ENCODE assay signal across 19 cellular contexts in genomic region chr3:184806567-184807271, GRCh38. TPM values are rescaled to one million over a fixed set of nuclear protein-coding genes. Genes with fewer than 3 reads are reported as not detected.
DNase-seq lines count a peak whose midpoint lies in the region; ATAC-seq and TF ChIP-seq lines count a peak whose summit lies in the region.
"Had no signal": no experiment of that assay in that cellular context is flagged by ENCODE, and none has a peak within 500 bp of the region (broad histone marks: within the 10 kb centered on the region; RNA-seq: fewer than 3 reads in every experiment).

No MANE protein-coding gene starts in this region.

- H3K36me3 ChIP-seq in cardiac muscle cell (no peaks in the 10 kb centered on the region), gastrocnemius medialis (no peaks in the 10 kb centered on the region)
- H3K36me3 ChIP-seq: tibial artery had no signal

- ATAC-seq in gastrocnemius medialis (peak; percentile 97 to 98), omental fat pad (ENCODE audit: low FRiP score) (no peak), GM21576 (IDR thresholded peaks at IDR 0.05; ENCODE audit: unreplicated experiment) (no peak)
- ATAC-seq: activated CD8-positive, alpha-beta memory T cell treated with anti-CD3 and anti-CD28 coated beads, Interleukin-2, amount 10 ng/mL, durations not matched to agents 7 days and 5 days had no signal

- no peaks in the 10 kb centered on the region for H3K27me3 ChIP-seq in cardiac muscle cell
- H3K27me3 ChIP-seq in gastrocnemius medialis, result no peaks in the 10 kb centered on the region

- intact Hi-C loops in gastrocnemius medialis (cut with DNase I; ENCODE audit: low total_unique reads), result loop anchor here (5.0 kb wide), 1 partner anchor 94 kb away; the partner anchor contains the start of gene MAGEF1

- in situ Hi-C loops in gastrocnemius medialis (cut with MboI; ENCODE audit: low sequenced_read_pairs in 4 of 4), result loop anchor here in 1 of 4 donors (25.0 kb wide), 1 partner anchor 444 kb away; the partner anchor contains the start of genes CLCN2 and POLR2H

- peak in 1 of 2 donors; percentile 36 for TF ChIP-seq POLR2A in gastrocnemius medialis (IDR thresholded peaks at IDR 0.05)

- H3K9me3 ChIP-seq in cardiac muscle cell (ENCODE audit: low read depth) (no peaks in the 10 kb centered on the region), gastrocnemius medialis (no peaks in the 10 kb centered on the region)
- H3K9me3 ChIP-seq: tibial artery had no signal

- DNase-seq in NCI-H2171 treated with DMSO at 0.1 percent for 48 hours (lab: John Stamatoyannopoulos, UW) (peak; percentile 54), NCI-H2171 (lab: John Stamatoyannopoulos, UW) (no peak), NCI-H1694 treated with DMSO at 0.1 percent for 48 hours (lab: John Stamatoyannopoulos, UW) (peak; percentile 42), cardiac muscle cell (ENCODE audit: low read depth in 1 of 2, low spot score in 1 of 2) (no peak), gastrocnemius medialis (peak; percentile 56 to 73), COR-L47 (lab: John Stamatoyannopoulos, UW) (no peak), omental fat pad (ENCODE audit: low spot score) (no peak)
- DNase-seq: 8988T; activated CD4-positive, alpha-beta T cell treated with anti-CD3 and anti-CD28 coated beads, Interleukin-2, amount 50 U/mL, for 1 hour; activated CD8-positive, alpha-beta memory T cell treated with anti-CD3 and anti-CD28 coated beads, Interleukin-2, amount 10 ng/mL, durations not matched to agents 7 days and 5 days; activated naive CD4-positive, alpha-beta T cell treated with anti-CD3 and anti-CD28 coated beads, Interleukin-2, amount 50 U/mL, for 16 hours; aorta; CD8-positive, alpha-beta memory T cell; glutamatergic neuron; NCI-H146; NCI-H2227 treated with DMSO at 0.1 percent for 48 hours; right cardiac atrium; tibial artery had no signal

- H3K4me3 ChIP-seq in cardiac muscle cell, result no peak overlapping the region
- H3K4me3 ChIP-seq in gastrocnemius medialis, result peak overlapping the region; percentile 28 to 44 (median 40)
- H3K4me3 ChIP-seq: tibial artery had no signal

- TF ChIP-seq CTCF in cardiac muscle cell (IDR thresholded peaks at IDR 0.05; ENCODE audit: low read depth, low read length) (no peak), gastrocnemius medialis (IDR thresholded peaks at IDR 0.05 in 4 of 5, conservative IDR thresholded peaks at IDR 0.05 in 1 of 5) (no peak), omental fat pad (IDR thresholded peaks at IDR 0.05) (no peak)

- H3K27ac ChIP-seq in cardiac muscle cell (peak overlapping the region; percentile 32), gastrocnemius medialis (peak overlapping the region; percentile 82 to 89 (median 85))
- H3K27ac ChIP-seq: tibial artery had no signal

- H3K4me1 ChIP-seq in cardiac muscle cell (ENCODE audit: low read depth) (peaks cover 29% of the 10 kb centered on the region), gastrocnemius medialis (peaks cover 22 to 27% of the 10 kb centered on the region in 2 donors)
- H3K4me1 ChIP-seq: tibial artery had no signal

RNA-seq across cellular contexts. Expression of gene VPS8, which starts 5.2 kb away (rescaled TPM):
- 45.3 and 47.1 TPM in 2 replicates for total RNA-seq in cardiac muscle cell
- 41.2 and 61.5 TPM in 2 replicates for polyA plus RNA-seq in cardiac muscle cell
- 10 to 100 TPM; 37.2 to 64.1 (median 51.2) TPM for total RNA-seq in gastrocnemius medialis
- 10 to 100 TPM; 32.5 to 63.7 (median 45.6) TPM for total RNA-seq in omental fat pad

Comparison
In these comparisons a context has a peak if more than half of its experiments do, and no peak if none do; other contexts are left out.
1. DNase-seq: peak in NCI-H2171 treated with DMSO at 0.1 percent for 48 hours (single experiment), NCI-H1694 treated with DMSO at 0.1 percent for 48 hours (single experiment) and gastrocnemius medialis (2 of 2); none in NCI-H2171 (single experiment), cardiac muscle cell (0 of 2), COR-L47 (single experiment) and omental fat pad (single experiment).
2. ATAC-seq: peak in gastrocnemius medialis (2 of 2); none in omental fat pad (single experiment) and GM21576 (single experiment).